ENCODE assay signal across 3 cellular contexts in the genomic region with DNA sequence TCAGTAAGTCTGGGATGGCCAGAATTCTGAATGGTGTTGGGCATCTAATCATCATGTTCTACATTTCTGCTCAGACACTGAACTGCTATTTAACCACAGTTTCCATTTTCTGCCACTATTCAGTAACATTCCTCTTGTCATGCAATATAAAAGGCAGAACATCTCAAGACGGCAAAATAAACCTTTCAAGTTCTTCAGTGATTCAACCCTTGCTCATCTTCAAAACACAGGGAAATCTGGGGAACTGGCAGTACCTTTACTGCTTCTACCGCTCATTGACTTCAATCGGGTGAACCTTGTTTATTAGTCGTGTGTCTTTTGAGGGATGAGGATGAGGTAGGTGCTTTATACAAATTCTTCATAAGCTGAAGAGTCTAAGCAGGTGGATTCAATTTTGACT.
A peak's percentile ranks its signal among the peaks of the same experiment; 100 is the strongest.
TF ChIP-seq lines count a peak whose summit lies in the region.

No MANE protein-coding gene starts in this region.

TF ChIP-seq in SK-N-SH, 30 proteins besides CTCF, POLR2A, EP300 and RAD21 (continues in another document):
- TF ChIP-seq, protein P1, sequence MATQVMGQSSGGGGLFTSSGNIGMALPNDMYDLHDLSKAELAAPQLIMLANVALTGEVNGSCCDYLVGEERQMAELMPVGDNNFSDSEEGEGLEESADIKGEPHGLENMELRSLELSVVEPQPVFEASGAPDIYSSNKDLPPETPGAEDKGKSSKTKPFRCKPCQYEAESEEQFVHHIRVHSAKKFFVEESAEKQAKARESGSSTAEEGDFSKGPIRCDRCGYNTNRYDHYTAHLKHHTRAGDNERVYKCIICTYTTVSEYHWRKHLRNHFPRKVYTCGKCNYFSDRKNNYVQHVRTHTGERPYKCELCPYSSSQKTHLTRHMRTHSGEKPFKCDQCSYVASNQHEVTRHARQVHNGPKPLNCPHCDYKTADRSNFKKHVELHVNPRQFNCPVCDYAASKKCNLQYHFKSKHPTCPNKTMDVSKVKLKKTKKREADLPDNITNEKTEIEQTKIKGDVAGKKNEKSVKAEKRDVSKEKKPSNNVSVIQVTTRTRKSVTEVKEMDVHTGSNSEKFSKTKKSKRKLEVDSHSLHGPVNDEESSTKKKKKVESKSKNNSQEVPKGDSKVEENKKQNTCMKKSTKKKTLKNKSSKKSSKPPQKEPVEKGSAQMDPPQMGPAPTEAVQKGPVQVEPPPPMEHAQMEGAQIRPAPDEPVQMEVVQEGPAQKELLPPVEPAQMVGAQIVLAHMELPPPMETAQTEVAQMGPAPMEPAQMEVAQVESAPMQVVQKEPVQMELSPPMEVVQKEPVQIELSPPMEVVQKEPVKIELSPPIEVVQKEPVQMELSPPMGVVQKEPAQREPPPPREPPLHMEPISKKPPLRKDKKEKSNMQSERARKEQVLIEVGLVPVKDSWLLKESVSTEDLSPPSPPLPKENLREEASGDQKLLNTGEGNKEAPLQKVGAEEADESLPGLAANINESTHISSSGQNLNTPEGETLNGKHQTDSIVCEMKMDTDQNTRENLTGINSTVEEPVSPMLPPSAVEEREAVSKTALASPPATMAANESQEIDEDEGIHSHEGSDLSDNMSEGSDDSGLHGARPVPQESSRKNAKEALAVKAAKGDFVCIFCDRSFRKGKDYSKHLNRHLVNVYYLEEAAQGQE (IDR thresholded peaks at IDR 0.05; ENCODE audit: low read depth, low read length), result no peak
- TF ChIP-seq ELF1 (IDR thresholded peaks at IDR 0.05) (no peak), RCOR1 (IDR thresholded peaks at IDR 0.05; ENCODE audit: low read length) (no peak), MXI1 (IDR thresholded peaks at IDR 0.05; ENCODE audit: low read depth, low read length) (no peak), TCF12 (IDR thresholded peaks at IDR 0.05) (peak; percentile 54), MEF2A (IDR thresholded peaks at IDR 0.05; ENCODE audit: borderline replicate concordance, low read depth) (no peak), JUND (IDR thresholded peaks at IDR 0.05) (no peak), NRF1 (IDR thresholded peaks at IDR 0.05; ENCODE audit: low read depth, low read length) (no peak), EZH2phosphoT487 (IDR thresholded peaks at IDR 0.05; ENCODE audit: borderline replicate concordance, low read depth) (no peak), FOSL2 (IDR thresholded peaks at IDR 0.05; ENCODE audit: borderline replicate concordance, low read depth) (0 out of 2 replicates have a peak, but pooled peaks have one; percentile 7)
- TF ChIP-seq, protein P2, sequence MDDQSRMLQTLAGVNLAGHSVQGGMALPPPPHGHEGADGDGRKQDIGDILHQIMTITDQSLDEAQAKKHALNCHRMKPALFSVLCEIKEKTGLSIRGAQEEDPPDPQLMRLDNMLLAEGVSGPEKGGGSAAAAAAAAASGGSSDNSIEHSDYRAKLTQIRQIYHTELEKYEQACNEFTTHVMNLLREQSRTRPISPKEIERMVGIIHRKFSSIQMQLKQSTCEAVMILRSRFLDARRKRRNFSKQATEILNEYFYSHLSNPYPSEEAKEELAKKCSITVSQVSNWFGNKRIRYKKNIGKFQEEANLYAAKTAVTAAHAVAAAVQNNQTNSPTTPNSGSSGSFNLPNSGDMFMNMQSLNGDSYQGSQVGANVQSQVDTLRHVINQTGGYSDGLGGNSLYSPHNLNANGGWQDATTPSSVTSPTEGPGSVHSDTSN (IDR thresholded peaks at IDR 0.05), result peak; percentile 36; the same call in 1 of the 2 replicates
- TF ChIP-seq, protein P3, sequence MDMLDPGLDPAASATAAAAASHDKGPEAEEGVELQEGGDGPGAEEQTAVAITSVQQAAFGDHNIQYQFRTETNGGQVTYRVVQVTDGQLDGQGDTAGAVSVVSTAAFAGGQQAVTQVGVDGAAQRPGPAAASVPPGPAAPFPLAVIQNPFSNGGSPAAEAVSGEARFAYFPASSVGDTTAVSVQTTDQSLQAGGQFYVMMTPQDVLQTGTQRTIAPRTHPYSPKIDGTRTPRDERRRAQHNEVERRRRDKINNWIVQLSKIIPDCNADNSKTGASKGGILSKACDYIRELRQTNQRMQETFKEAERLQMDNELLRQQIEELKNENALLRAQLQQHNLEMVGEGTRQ (IDR thresholded peaks at IDR 0.05; ENCODE audit: borderline replicate concordance, low read depth, low read length), result no peak

TF ChIP-seq in SK-N-SH treated with all-trans-retinoic acid at 6 μM for 48 hours, 23 proteins besides CTCF, POLR2A, EP300 and RAD21 (continued from another document):
- TF ChIP-seq, protein P4, sequence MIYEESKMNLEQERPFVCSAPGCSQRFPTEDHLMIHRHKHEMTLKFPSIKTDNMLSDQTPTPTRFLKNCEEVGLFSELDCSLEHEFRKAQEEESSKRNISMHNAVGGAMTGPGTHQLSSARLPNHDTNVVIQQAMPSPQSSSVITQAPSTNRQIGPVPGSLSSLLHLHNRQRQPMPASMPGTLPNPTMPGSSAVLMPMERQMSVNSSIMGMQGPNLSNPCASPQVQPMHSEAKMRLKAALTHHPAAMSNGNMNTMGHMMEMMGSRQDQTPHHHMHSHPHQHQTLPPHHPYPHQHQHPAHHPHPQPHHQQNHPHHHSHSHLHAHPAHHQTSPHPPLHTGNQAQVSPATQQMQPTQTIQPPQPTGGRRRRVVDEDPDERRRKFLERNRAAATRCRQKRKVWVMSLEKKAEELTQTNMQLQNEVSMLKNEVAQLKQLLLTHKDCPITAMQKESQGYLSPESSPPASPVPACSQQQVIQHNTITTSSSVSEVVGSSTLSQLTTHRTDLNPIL (CRISPR knock-in tag; IDR thresholded peaks at IDR 0.05; ENCODE audit: low read depth), result no peak
- no peak for TF ChIP-seq GLIS3 (CRISPR knock-in tag; IDR thresholded peaks at IDR 0.05)
- TF ChIP-seq, protein P5, sequence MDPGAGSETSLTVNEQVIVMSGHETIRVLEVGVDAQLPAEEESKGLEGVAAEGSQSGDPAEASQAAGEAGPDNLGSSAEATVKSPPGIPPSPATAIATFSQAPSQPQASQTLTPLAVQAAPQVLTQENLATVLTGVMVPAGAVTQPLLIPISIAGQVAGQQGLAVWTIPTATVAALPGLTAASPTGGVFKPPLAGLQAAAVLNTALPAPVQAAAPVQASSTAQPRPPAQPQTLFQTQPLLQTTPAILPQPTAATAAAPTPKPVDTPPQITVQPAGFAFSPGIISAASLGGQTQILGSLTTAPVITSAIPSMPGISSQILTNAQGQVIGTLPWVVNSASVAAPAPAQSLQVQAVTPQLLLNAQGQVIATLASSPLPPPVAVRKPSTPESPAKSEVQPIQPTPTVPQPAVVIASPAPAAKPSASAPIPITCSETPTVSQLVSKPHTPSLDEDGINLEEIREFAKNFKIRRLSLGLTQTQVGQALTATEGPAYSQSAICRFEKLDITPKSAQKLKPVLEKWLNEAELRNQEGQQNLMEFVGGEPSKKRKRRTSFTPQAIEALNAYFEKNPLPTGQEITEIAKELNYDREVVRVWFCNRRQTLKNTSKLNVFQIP (CRISPR knock-in tag; IDR thresholded peaks at IDR 0.05; ENCODE audit: borderline replicate concordance, low read depth), result no peak
- no peak for TF ChIP-seq ZNF8 (CRISPR knock-in tag; IDR thresholded peaks at IDR 0.05)
- TF ChIP-seq, protein P6, sequence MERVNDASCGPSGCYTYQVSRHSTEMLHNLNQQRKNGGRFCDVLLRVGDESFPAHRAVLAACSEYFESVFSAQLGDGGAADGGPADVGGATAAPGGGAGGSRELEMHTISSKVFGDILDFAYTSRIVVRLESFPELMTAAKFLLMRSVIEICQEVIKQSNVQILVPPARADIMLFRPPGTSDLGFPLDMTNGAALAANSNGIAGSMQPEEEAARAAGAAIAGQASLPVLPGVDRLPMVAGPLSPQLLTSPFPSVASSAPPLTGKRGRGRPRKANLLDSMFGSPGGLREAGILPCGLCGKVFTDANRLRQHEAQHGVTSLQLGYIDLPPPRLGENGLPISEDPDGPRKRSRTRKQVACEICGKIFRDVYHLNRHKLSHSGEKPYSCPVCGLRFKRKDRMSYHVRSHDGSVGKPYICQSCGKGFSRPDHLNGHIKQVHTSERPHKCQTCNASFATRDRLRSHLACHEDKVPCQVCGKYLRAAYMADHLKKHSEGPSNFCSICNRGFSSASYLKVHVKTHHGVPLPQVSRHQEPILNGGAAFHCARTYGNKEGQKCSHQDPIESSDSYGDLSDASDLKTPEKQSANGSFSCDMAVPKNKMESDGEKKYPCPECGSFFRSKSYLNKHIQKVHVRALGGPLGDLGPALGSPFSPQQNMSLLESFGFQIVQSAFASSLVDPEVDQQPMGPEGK (CRISPR knock-in tag; IDR thresholded peaks at IDR 0.05; ENCODE audit: borderline replicate concordance), result no peak
TF ChIP-seq in SK-N-SH treated with all-trans-retinoic acid at 6 μM for 48 hours: peak in this region for 0.

TF ChIP-seq in K562, 482 proteins besides CTCF, POLR2A, EP300 and RAD21 (continued from another document):
- TF ChIP-seq, protein P7, sequence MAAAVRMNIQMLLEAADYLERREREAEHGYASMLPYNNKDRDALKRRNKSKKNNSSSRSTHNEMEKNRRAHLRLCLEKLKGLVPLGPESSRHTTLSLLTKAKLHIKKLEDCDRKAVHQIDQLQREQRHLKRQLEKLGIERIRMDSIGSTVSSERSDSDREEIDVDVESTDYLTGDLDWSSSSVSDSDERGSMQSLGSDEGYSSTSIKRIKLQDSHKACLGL (CRISPR knock-in tag; IDR thresholded peaks at IDR 0.05; ENCODE audit: borderline replicate concordance, poor library complexity, severe bottlenecking), result no peak
- TF ChIP-seq CEBPG (CRISPR knock-in tag; IDR thresholded peaks at IDR 0.05) (no peak), CEBPG (tag; conservative IDR thresholded peaks at IDR 0.05 in 1 of 2, IDR thresholded peaks at IDR 0.05 in 1 of 2) (no peak), SNIP1 (IDR thresholded peaks at IDR 0.05; ENCODE audit: low read depth) (no peak)
- TF ChIP-seq, protein P8, sequence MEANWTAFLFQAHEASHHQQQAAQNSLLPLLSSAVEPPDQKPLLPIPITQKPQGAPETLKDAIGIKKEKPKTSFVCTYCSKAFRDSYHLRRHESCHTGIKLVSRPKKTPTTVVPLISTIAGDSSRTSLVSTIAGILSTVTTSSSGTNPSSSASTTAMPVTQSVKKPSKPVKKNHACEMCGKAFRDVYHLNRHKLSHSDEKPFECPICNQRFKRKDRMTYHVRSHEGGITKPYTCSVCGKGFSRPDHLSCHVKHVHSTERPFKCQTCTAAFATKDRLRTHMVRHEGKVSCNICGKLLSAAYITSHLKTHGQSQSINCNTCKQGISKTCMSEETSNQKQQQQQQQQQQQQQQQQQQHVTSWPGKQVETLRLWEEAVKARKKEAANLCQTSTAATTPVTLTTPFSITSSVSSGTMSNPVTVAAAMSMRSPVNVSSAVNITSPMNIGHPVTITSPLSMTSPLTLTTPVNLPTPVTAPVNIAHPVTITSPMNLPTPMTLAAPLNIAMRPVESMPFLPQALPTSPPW (CRISPR knock-in tag; IDR thresholded peaks at IDR 0.05), result no peak
